In genomic region chr9:114285166-114285867, GRCh38 we compare ENCODE assay signal across 11 cellular contexts. TPM values are rescaled to one million over a fixed set of nuclear protein-coding genes. Genes with fewer than 3 reads are reported as not detected.
A peak's percentile ranks its signal among the peaks of the same experiment; 100 is the strongest.
DNase-seq lines count a peak whose midpoint lies in the region; ATAC-seq and TF ChIP-seq lines count a peak whose summit lies in the region.
"Had no signal": no experiment of that assay in that cellular context is flagged by ENCODE, and none has a peak within 500 bp of the region (broad histone marks: within the 10 kb centered on the region; RNA-seq: fewer than 3 reads in every experiment).

No MANE protein-coding gene starts in this region.

- H3K27ac ChIP-seq in lower lobe of right lung: no peak overlapping the region

- no peaks in the 10 kb centered on the region for H3K27me3 ChIP-seq in lower lobe of right lung (ENCODE audit: low read depth)

- H3K4me3 ChIP-seq in choroid plexus epithelial cell (ENCODE audit: low read depth, low read length): no peak overlapping the region
- H3K4me3 ChIP-seq in lower lobe of right lung: no peak overlapping the region

- H3K36me3 ChIP-seq in lower lobe of right lung: no peaks in the 10 kb centered on the region

- DNase-seq in 8988T: peak; percentile 8
- peak; percentile 43 for DNase-seq in HS-27A (ENCODE audit: low read depth)
- peak; percentile 92 for DNase-seq in choroid plexus epithelial cell (ENCODE audit: low read depth)
- peak; percentile 40 for DNase-seq in lower lobe of right lung
- no peak for DNase-seq in HT-29 (ENCODE audit: low spot score)
- DNase-seq in C1 segment of cervical spinal cord (lab: John Stamatoyannopoulos, UW): no peak
- DNase-seq: CD4-positive, alpha-beta memory T cell; substantia nigra had no signal

- H3K9me3 ChIP-seq in lower lobe of right lung: no peaks in the 10 kb centered on the region

- H3K4me1 ChIP-seq in lower lobe of right lung: no peaks in the 10 kb centered on the region

- TF ChIP-seq CTCF in choroid plexus epithelial cell (conservative IDR thresholded peaks at IDR 0.05; ENCODE audit: low read depth, low read length): peak; percentile 37
- no peak for TF ChIP-seq CTCF in lower lobe of right lung (IDR thresholded peaks at IDR 0.05)

- peak in 1 of 2 donors; percentile 3 for ATAC-seq in lower lobe of right lung
- ATAC-seq in HG02642 (IDR thresholded peaks at IDR 0.05; ENCODE audit: poor library complexity, unreplicated experiment): no peak
- no peak for ATAC-seq in HG02623 (IDR thresholded peaks at IDR 0.05; ENCODE audit: unreplicated experiment)

- intact Hi-C loops in lower lobe of right lung (cut with DNase I): no loop called here

RNA-seq across cellular contexts. Expression of gene ORM1, which starts 37.6 kb away (rescaled TPM):
- total RNA-seq in lower lobe of right lung: 9.2 TPM
- not detected in 2 replicates for total RNA-seq in HT-29 (2014; rRNA removed; shearing (Covaris generic))
- total RNA-seq: activated CD8-positive, alpha-beta memory T cell treated with anti-CD3 and anti-CD28 coated beads for 36 hours; CD4-positive, alpha-beta memory T cell had no signal

RNA-seq across cellular contexts. Expression of gene ORM2, which starts 44.4 kb away (rescaled TPM):
- 3.1 TPM for total RNA-seq in lower lobe of right lung
- not detected in 2 replicates for total RNA-seq in HT-29 (2014; rRNA removed; shearing (Covaris generic))
- total RNA-seq: activated CD8-positive, alpha-beta memory T cell treated with anti-CD3 and anti-CD28 coated beads for 36 hours; CD4-positive, alpha-beta memory T cell had no signal

Comparison
In these comparisons a context has a peak if more than half of its experiments do, and no peak if none do; other contexts are left out.
1. DNase-seq: peak in 8988T (single experiment), HS-27A (single experiment), choroid plexus epithelial cell (single experiment) and lower lobe of right lung (single experiment); none in HT-29 (single experiment) and C1 segment of cervical spinal cord (0 of 14).
2. RNA of gene ORM1, which starts 37.6 kb away (total RNA-seq): 9.2 TPM in lower lobe of right lung (single experiment); not detected in HT-29; every median in the first group is over 10 times any median in the second.